ENCODE assay signal across 8 cellular contexts in the genomic region with DNA sequence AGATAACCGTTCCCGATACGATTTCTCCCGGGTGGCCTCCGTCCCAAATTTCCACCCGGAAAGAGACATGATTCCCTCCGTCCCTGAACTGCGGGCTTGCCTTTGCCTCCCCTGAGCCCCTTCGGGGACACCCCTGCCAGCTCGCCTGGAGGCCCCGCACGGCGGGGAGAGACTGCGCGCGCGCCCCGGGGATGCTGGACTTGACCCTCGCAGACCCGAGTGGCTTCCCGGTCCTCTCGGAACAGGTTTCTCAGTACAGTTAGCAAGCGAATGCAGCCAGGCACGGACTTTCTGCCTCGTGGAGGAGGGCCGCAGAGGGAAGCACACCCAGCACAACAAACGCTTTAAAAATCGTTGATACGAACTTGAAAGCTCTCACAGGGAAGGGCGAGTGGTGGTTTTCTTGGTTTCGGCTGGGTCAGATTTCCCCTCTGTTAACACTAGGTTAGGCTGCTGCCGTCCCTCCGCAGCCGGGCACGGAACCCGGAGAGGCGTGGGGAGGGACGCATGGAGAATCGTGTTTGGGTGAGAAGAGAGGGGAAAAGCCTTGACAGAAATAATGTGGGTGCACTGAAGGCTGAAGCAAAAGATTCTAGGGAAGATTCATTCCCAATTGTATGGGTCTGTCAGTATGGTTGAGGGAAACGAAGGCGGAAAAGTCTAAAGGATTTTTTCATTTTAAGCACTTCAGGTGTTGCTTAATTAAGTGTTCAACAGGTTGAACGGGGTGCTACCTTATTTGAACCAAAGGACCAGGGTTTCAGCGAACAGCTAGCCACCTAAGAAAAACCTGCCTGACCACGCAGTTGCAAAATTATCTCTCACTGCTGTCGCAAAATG. TPM values are rescaled to one million over a fixed set of nuclear protein-coding genes. Genes with fewer than 3 reads are reported as not detected.
DNase-seq lines count a peak whose midpoint lies in the region; ATAC-seq and TF ChIP-seq lines count a peak whose summit lies in the region.

No MANE protein-coding gene starts in this region.

- peak overlapping the region; percentile 54 for H3K4me3 ChIP-seq in HEK293 (ENCODE audit: low read depth, low read length)
- peak overlapping the region; percentile 49 for H3K4me3 ChIP-seq in lung
- H3K4me3 ChIP-seq in thyroid gland (replicated peaks in 1 of 3), result peak overlapping the region; percentile 18 to 40 (median 18)

- WGBS in lung, 2 donors, result 5 to 6% methylated on average over 45 of the region's 45 CpGs
- WGBS in thyroid gland, 2 donors, result 10 to 18% methylated on average over 21 to 32 of the region's 45 CpGs

- no peak for ATAC-seq in lung (ENCODE audit: insufficient read depth, low FRiP score)

- no peaks in the 10 kb centered on the region for H3K36me3 ChIP-seq in HEK293 (ENCODE audit: control insufficient read depth in 2 of 2, insufficient read depth in 1 of 2, low read length in 2 of 2)
- H3K36me3 ChIP-seq in lung (ENCODE audit: control insufficient read depth in 2 of 2, insufficient read depth in 2 of 2, low read length in 2 of 2), result no peaks in the 10 kb centered on the region
- H3K36me3 ChIP-seq in thyroid gland, result no peaks in the 10 kb centered on the region

- H3K4me1 Mint-ChIP-seq in chondrocyte (ENCODE audit: low read depth), result peaks cover 25% of the 10 kb centered on the region

- no peaks in the 10 kb centered on the region for H3K27me3 ChIP-seq in lung (ENCODE audit: control insufficient read depth, insufficient read depth)
- no peaks in the 10 kb centered on the region for H3K27me3 ChIP-seq in thyroid gland

- TF ChIP-seq CTCF in HEK293 (tag by site-specific recombination; IDR thresholded peaks at IDR 0.05) (no peak), RWPE1 (conservative IDR thresholded peaks at IDR 0.05; ENCODE audit: low read depth) (no peak), chondrocyte (IDR thresholded peaks at IDR 0.05) (no peak), lung (IDR thresholded peaks at IDR 0.05; ENCODE audit: control extremely low read depth, extremely low read depth) (no peak), thyroid gland (IDR thresholded peaks at IDR 0.05) (no peak)

- peaks cover 4% of the 10 kb centered on the region for H3K36me3 Mint-ChIP-seq in chondrocyte (ENCODE audit: low read depth)

- intact Hi-C loops in thyroid gland (cut with DNase I), result no loop called here

- H3K4me3 Mint-ChIP-seq in chondrocyte (ENCODE audit: unreplicated experiment), result peak overlapping the region; percentile 67

- H3K27ac ChIP-seq in HEK293 (ENCODE audit: extremely low read depth, low read depth, low read length), result peak overlapping the region; percentile 75; the same call in 1 of the 2 replicates
- no peak overlapping the region for H3K27ac ChIP-seq in RWPE1
- H3K27ac ChIP-seq in lung (ENCODE audit: low read depth in 1 of 2, low read length in 1 of 2), result no peak overlapping the region
- peak overlapping the region in 1 of 3 donors; percentile 25 for H3K27ac ChIP-seq in thyroid gland

- H3K4me1 ChIP-seq in HEK293 (ENCODE audit: control insufficient read depth, insufficient read depth, low read length) (peaks cover 54% of the 10 kb centered on the region), lung (ENCODE audit: control insufficient read depth in 2 of 2, insufficient read depth in 2 of 2, low read length in 2 of 2) (peaks cover 0 to 14% of the 10 kb centered on the region in 2 donors), thyroid gland (peaks cover 8 to 14% of the 10 kb centered on the region in 2 donors)

- no peak for TF ChIP-seq POLR2A in thyroid gland (IDR thresholded peaks at IDR 0.05)

- DNase-seq in EH (ENCODE audit: low read depth) (peak; percentile 23), RWPE1 (ENCODE audit: low spot score) (peak; percentile 13), chondrocyte (ENCODE audit: low spot score) (no peak), lung (ENCODE audit: low spot score) (no peak), thyroid gland (peak; percentile 32 to 47), AML-193 (lab: John Stamatoyannopoulos, UW) (no peak), SIG-M5 treated with dmso at 0.1 percent for 504 hours (lab: John Stamatoyannopoulos, UW; ENCODE audit: unreplicated experiment) (no peak)

- no peaks in the 10 kb centered on the region for H3K9me3 Mint-ChIP-seq in chondrocyte (ENCODE audit: low read depth)

- no peak overlapping the region for H3K27ac Mint-ChIP-seq in chondrocyte (ENCODE audit: unreplicated experiment)

- peaks cover 54% of the 10 kb centered on the region for H3K27me3 Mint-ChIP-seq in chondrocyte (ENCODE audit: low read depth)

- H3K9me3 ChIP-seq in HEK293 (ENCODE audit: control insufficient read depth, insufficient read depth, low read depth, low read length) (no peaks in the 10 kb centered on the region), lung (ENCODE audit: control insufficient read depth in 2 of 2, insufficient read depth in 1 of 2, low read length in 1 of 2) (no peaks in the 10 kb centered on the region), thyroid gland (no peaks in the 10 kb centered on the region)

- CTCF ChIA-PET in HEK293 (lab: Yijun Ruan, JAX) (interaction anchor here (0.6 to 2.0 kb wide), 12 partner anchors 9 to 680 kb away, joined by 3 to 10 read pairs (median 4); no protein-coding TSS in a partner anchor), RWPE1 (lab: Yijun Ruan, JAX) (interaction anchor here (0.6 to 0.7 kb wide), 2 partner anchors 244 to 1177 kb away, joined by 3 to 7 read pairs; no protein-coding TSS in a partner anchor)

- POLR2A ChIA-PET in HEK293 (lab: Yijun Ruan, JAX) (interaction anchor here (0.9 to 1.9 kb wide), 3 partner anchors 9 to 14 kb away, joined by 3 to 6 read pairs (median 3); no protein-coding TSS in a partner anchor), RWPE1 (lab: Yijun Ruan, JAX; ENCODE audit: low non-redundant PET) (interaction anchor here (0.7 kb wide), 1 partner anchor 14 kb away, joined by 3 read pairs; no protein-coding TSS in a partner anchor)

TF ChIP-seq in HEK293, 187 proteins besides CTCF, POLR2A, EP300 and RAD21 (continues in another document):
- TF ChIP-seq ZBTB11 (tag by site-specific recombination; conservative IDR thresholded peaks at IDR 0.05; ENCODE audit: low read depth), result 0 out of 2 replicates have a peak, but pooled peaks have one; percentile 10
- 0 out of 2 replicates have a peak, but pooled peaks have one; percentile 1 for TF ChIP-seq IKZF3 (tag by site-specific recombination; IDR thresholded peaks at IDR 0.05)
- TF ChIP-seq ZNF112 (tag by site-specific recombination; IDR thresholded peaks at IDR 0.05), result no peak
- TF ChIP-seq, protein P1, sequence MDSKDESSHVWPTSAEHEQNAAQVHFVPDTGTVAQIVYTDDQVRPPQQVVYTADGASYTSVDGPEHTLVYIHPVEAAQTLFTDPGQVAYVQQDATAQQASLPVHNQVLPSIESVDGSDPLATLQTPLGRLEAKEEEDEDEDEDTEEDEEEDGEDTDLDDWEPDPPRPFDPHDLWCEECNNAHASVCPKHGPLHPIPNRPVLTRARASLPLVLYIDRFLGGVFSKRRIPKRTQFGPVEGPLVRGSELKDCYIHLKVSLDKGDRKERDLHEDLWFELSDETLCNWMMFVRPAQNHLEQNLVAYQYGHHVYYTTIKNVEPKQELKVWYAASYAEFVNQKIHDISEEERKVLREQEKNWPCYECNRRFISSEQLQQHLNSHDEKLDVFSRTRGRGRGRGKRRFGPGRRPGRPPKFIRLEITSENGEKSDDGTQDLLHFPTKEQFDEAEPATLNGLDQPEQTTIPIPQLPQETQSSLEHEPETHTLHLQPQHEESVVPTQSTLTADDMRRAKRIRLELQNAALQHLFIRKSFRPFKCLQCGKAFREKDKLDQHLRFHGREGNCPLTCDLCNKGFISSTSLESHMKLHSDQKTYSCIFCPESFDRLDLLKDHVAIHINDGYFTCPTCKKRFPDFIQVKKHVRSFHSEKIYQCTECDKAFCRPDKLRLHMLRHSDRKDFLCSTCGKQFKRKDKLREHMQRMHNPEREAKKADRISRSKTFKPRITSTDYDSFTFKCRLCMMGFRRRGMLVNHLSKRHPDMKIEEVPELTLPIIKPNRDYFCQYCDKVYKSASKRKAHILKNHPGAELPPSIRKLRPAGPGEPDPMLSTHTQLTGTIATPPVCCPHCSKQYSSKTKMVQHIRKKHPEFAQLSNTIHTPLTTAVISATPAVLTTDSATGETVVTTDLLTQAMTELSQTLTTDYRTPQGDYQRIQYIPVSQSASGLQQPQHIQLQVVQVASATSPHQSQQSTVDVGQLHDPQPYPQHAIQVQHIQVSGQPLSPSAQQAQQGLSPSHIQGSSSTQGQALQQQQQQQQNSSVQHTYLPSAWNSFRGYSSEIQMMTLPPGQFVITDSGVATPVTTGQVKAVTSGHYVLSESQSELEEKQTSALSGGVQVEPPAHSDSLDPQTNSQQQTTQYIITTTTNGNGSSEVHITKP (tag by site-specific recombination; IDR thresholded peaks at IDR 0.05), result peak; percentile 56; the same call in 1 of the 2 replicates
- peak; percentile 28; the same call in 1 of the 2 replicates for TF ChIP-seq ZBTB20 (tag by site-specific recombination; IDR thresholded peaks at IDR 0.05)
- TF ChIP-seq ZNF501 (tag by site-specific recombination; IDR thresholded peaks at IDR 0.05), result peak; percentile 54; the same call in 1 of the 2 replicates
- no peak for TF ChIP-seq ZNF24 (tag by site-specific recombination; IDR thresholded peaks at IDR 0.05)
- peak; percentile 80 for TF ChIP-seq SCRT1 (tag by site-specific recombination; IDR thresholded peaks at IDR 0.05; ENCODE audit: borderline replicate concordance)

RNA-seq across cellular contexts. Expression of gene TNFRSF11A, which starts 0.9 kb away (rescaled TPM):
- total RNA-seq in chondrocyte, result 0.17 to 0.49 TPM (median 0.22 TPM) in 3 replicates
- total RNA-seq in lung, result 1 to 10 TPM; 4.3 to 7.8 TPM
- polyA plus RNA-seq in lung, result 1 to 10 TPM; 1.0 to 1.2 TPM
- 10 to 100 TPM in 1 of 4 donors, 1 to 10 TPM in 3; 3.3 to 11.6 (median 6.7) TPM for total RNA-seq in thyroid gland

Comparison
In these comparisons a context has a peak if more than half of its experiments do, and no peak if none do; other contexts are left out.
1. DNase-seq: peak in EH (single experiment), RWPE1 (single experiment) and thyroid gland (2 of 2); none in chondrocyte (single experiment), lung (single experiment), AML-193 (0 of 2) and SIG-M5 treated with dmso at 0.1 percent for 504 hours (single experiment).
2. Peak in every context shown above with its lines, with median percentiles within 50 percentile points of each other: H3K4me3 ChIP-seq.